ENCODE assay signal across 17 cellular contexts in the genomic region with DNA sequence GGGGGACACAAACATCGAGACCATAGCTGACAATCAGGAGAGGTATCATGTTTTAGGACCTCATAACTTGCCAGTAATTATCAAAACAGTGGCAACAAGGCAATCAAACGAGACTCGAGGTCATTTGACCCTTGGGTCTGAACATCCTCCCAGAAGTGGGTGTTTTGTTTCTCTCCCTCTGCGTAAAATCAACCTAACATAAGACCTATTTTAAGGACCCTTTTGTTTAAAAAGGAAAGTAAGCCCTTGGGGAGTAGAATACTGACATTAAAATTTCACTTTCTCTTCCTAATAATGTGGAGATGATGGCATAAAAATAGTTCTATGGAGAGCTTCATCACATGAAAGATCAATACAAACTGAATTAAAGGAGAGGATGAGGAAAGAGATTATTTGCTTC.
DNase-seq lines count a peak whose midpoint lies in the region; ATAC-seq and TF ChIP-seq lines count a peak whose summit lies in the region.
"Had no signal": no experiment of that assay in that cellular context is flagged by ENCODE, and none has a peak within 500 bp of the region (broad histone marks: within the 10 kb centered on the region; RNA-seq: fewer than 3 reads in every experiment).

No MANE protein-coding gene starts in this region.

- peaks cover 25% of the 10 kb centered on the region for H3K9me3 ChIP-seq in BLaER1
- no peaks in the 10 kb centered on the region for H3K9me3 ChIP-seq in Karpas-422 (ENCODE audit: low read length)
- H3K9me3 ChIP-seq in T-helper 17 cell (ENCODE audit: control insufficient read depth, low read length, poor library complexity, severe bottlenecking): no peaks in the 10 kb centered on the region

- no peaks in the 10 kb centered on the region for H3K27me3 Mint-ChIP-seq in memory B cell
- no peaks in the 10 kb centered on the region for H3K27me3 Mint-ChIP-seq in T-helper 17 cell
- H3K27me3 Mint-ChIP-seq in glutamatergic neuron (ENCODE audit: unreplicated experiment): peaks cover 1% of the 10 kb centered on the region
- H3K27me3 Mint-ChIP-seq: CD4-positive, alpha-beta memory T cell had no signal

- H3K9me2 ChIP-seq in Karpas-422 (replicated peaks; ENCODE audit: insufficient read depth, low read length): no peaks in the 10 kb centered on the region

- H2AFZ ChIP-seq in Karpas-422 (ENCODE audit: low read length): no peak overlapping the region
- H2AFZ ChIP-seq: GM23248 had no signal

- peaks cover 16% of the 10 kb centered on the region for H3K36me3 Mint-ChIP-seq in memory B cell
- peaks cover 6% of the 10 kb centered on the region for H3K36me3 Mint-ChIP-seq in T-helper 17 cell (ENCODE audit: low read depth)
- no peaks in the 10 kb centered on the region for H3K36me3 Mint-ChIP-seq in glutamatergic neuron (ENCODE audit: unreplicated experiment)

- no peak for TF ChIP-seq CTCF in glutamatergic neuron (IDR thresholded peaks at IDR 0.05; ENCODE audit: partially characterized antibody, unreplicated experiment)

- H3K36me3 ChIP-seq in BLaER1 (peaks cover 22% of the 10 kb centered on the region), Karpas-422 (ENCODE audit: insufficient read depth, low read length) (peaks cover 51% of the 10 kb centered on the region)

- H3K4me3 ChIP-seq in BLaER1: 0 out of 2 replicates have a peak overlapping the region, but pooled peaks have one; percentile 6
- H3K4me3 ChIP-seq in Karpas-422 (ENCODE audit: low read length): no peak overlapping the region
- H3K4me3 ChIP-seq: GM23248 had no signal

- H3K4me2 ChIP-seq in BLaER1: peak overlapping the region; percentile 74
- H3K4me2 ChIP-seq in Karpas-422 (ENCODE audit: low read depth, low read length, poor library complexity, severe bottlenecking): no peak overlapping the region
- H3K4me2 ChIP-seq: KMS-11 had no signal

- H3K9ac ChIP-seq in BLaER1 (peak overlapping the region; percentile 41; the same call in 1 of the 2 replicates), Karpas-422 (ENCODE audit: low read length) (no peak overlapping the region)
- H3K9ac ChIP-seq: GM23248, KMS-11 had no signal

- H3K4me1 Mint-ChIP-seq in memory B cell (peaks cover 8% of the 10 kb centered on the region), T-helper 17 cell (no peaks in the 10 kb centered on the region), glutamatergic neuron (ENCODE audit: low read depth, unreplicated experiment) (no peaks in the 10 kb centered on the region)

- H4K20me1 ChIP-seq in BLaER1: no peaks in the 10 kb centered on the region
- H4K20me1 ChIP-seq in Karpas-422 (ENCODE audit: insufficient read depth, low read depth, low read length): no peaks in the 10 kb centered on the region

- H3K4me1 ChIP-seq in BLaER1 (peaks cover 30% of the 10 kb centered on the region), Karpas-422 (ENCODE audit: low read length) (peaks cover 22% of the 10 kb centered on the region)

- H3K27me3 ChIP-seq in BLaER1 (no peaks in the 10 kb centered on the region), Karpas-422 (ENCODE audit: low read length) (no peaks in the 10 kb centered on the region)

- ATAC-seq in GM18858 (IDR thresholded peaks at IDR 0.05; ENCODE audit: unreplicated experiment) (peak; percentile 43), memory B cell (ENCODE audit: low read depth) (no peak), HG03095 (IDR thresholded peaks at IDR 0.05; ENCODE audit: unreplicated experiment) (no peak), T-helper 17 cell (no peak), GM19035 (IDR thresholded peaks at IDR 0.05; ENCODE audit: unreplicated experiment) (no peak)
- ATAC-seq: HCT116, HepG2 had no signal

- H3K27ac ChIP-seq in BLaER1 (peak overlapping the region; percentile 62), Karpas-422 (ENCODE audit: low read length) (0 out of 2 replicates have a peak overlapping the region, but pooled peaks have one; percentile 19)
- H3K27ac ChIP-seq: C4-2B, GM23248, KMS-11 had no signal

- H3K27ac Mint-ChIP-seq in memory B cell (no peak overlapping the region), T-helper 17 cell (no peak overlapping the region), glutamatergic neuron (ENCODE audit: unreplicated experiment) (no peak overlapping the region)
- H3K27ac Mint-ChIP-seq: CD4-positive, alpha-beta memory T cell had no signal

- H3K9me3 Mint-ChIP-seq in memory B cell (no peaks in the 10 kb centered on the region), glutamatergic neuron (ENCODE audit: unreplicated experiment) (no peaks in the 10 kb centered on the region)

- H3K4me3 Mint-ChIP-seq in memory B cell (peak overlapping the region; percentile 39), T-helper 17 cell (no peak overlapping the region), glutamatergic neuron (ENCODE audit: unreplicated experiment) (no peak overlapping the region)
- H3K4me3 Mint-ChIP-seq: CD4-positive, alpha-beta memory T cell had no signal

- DNase-seq in Karpas-422: no peak
- DNase-seq in memory B cell (ENCODE audit: low spot score in 2 of 2): no peak
- DNase-seq in T-helper 17 cell: no peak
- no peak for DNase-seq in glutamatergic neuron
- DNase-seq: 8988T; AML-193; CD4-positive, alpha-beta memory T cell; DMS79; GM23248 had no signal

- peaks cover 26% of the 10 kb centered on the region for H3K79me2 ChIP-seq in Karpas-422 (ENCODE audit: low read length)
